In the genomic region with DNA sequence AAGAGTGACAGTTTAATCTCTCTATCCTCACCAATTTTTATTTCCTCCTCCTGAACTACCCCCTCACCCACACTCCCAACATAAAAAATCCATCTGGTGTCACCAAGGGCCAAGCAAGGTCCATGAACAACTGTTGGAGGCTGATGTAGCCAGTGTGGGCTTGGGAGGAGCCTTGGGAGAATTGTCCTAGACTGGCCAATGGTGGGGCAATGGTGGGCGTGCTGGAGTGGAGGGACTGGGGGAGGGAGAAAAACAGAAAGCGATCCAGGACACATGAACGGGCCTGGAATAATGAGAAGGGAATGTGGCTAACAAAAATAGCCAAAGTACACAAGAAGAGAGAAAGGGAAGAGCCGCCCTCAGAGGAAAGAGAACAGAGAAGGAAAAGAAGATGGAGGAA, we compare ENCODE assay signal across 30 cellular contexts.
A peak's percentile ranks its signal among the peaks of the same experiment; 100 is the strongest.
DNase-seq lines count a peak whose midpoint lies in the region; ATAC-seq and TF ChIP-seq lines count a peak whose summit lies in the region.
"Had no signal": no experiment of that assay in that cellular context is flagged by ENCODE, and none has a peak within 500 bp of the region (broad histone marks: within the 10 kb centered on the region; RNA-seq: fewer than 3 reads in every experiment).

No MANE protein-coding gene starts in this region.

- H3K9me3 ChIP-seq in breast epithelium (no peaks in the 10 kb centered on the region), mammary epithelial cell (replicated peaks; ENCODE audit: insufficient read depth, low read length) (no peaks in the 10 kb centered on the region), right atrium auricular region (peaks cover 0 to 7% of the 10 kb centered on the region in 2 donors), aorta (ENCODE audit: control insufficient read depth, low read length) (no peaks in the 10 kb centered on the region), Karpas-422 (ENCODE audit: low read length) (no peaks in the 10 kb centered on the region)
- H3K9me3 ChIP-seq: colonic mucosa, lower lobe of right lung, transverse colon had no signal

- peaks cover 4% of the 10 kb centered on the region for H3K9me3 Mint-ChIP-seq in osteocyte (ENCODE audit: unreplicated experiment)
- H3K9me3 Mint-ChIP-seq in activated CD8-positive, alpha-beta memory T cell treated with anti-CD3 and anti-CD28 coated beads, Interleukin-2, amount 10 ng/mL, durations not matched to agents 7 days and 5 days (ENCODE audit: low read depth) = no peaks in the 10 kb centered on the region
- H3K9me3 Mint-ChIP-seq: activated CD4-positive, alpha-beta memory T cell treated with anti-CD3 and anti-CD28 coated beads, Interleukin-2, amount 10 ng/mL, durations not matched to agents 7 days and 5 days; activated T-helper 17 cell treated with anti-CD3 and anti-CD28 coated beads, Interleukin-2, amount 50 U/mL, for 72 hours; natural killer cell treated with Interleukin-12 subunit alpha and Interleukin-12 subunit beta and Interleukin-15 and Interleukin-18, amount 100 ng/mL, for 72 hours; T-helper 2 cell treated with Interferon-gamma antibody and Interleukin-4, amounts not matched to agents 5 μg/mL and 100 μg/mL, for 36 hours had no signal

- H3K4me1 ChIP-seq in breast epithelium (no peaks in the 10 kb centered on the region), mammary epithelial cell (ENCODE audit: insufficient read depth, low read length) (no peaks in the 10 kb centered on the region), right atrium auricular region (peaks cover 0 to 11% of the 10 kb centered on the region in 2 donors), aorta (ENCODE audit: control insufficient read depth in 1 of 2, insufficient read depth in 2 of 2, low read length in 2 of 2) (no peaks in the 10 kb centered on the region), Karpas-422 (ENCODE audit: low read length) (no peaks in the 10 kb centered on the region)
- H3K4me1 ChIP-seq: colonic mucosa, parathyroid adenoma, transverse colon had no signal

- H2AFZ ChIP-seq in mammary epithelial cell (ENCODE audit: low read depth, low read length) = no peak overlapping the region
- no peak overlapping the region for H2AFZ ChIP-seq in Karpas-422 (ENCODE audit: low read length)
- H2AFZ ChIP-seq: parathyroid adenoma had no signal

- CTCF ChIA-PET in mammary epithelial cell (lab: Charles Lee; ENCODE audit: low non-redundant PET) = no interaction called here
- CTCF ChIA-PET in activated CD8-positive, alpha-beta memory T cell treated with anti-CD3 and anti-CD28 coated beads, Interleukin-2, amount 10 ng/mL, durations not matched to agents 7 days and 5 days (lab: Charles Lee) = no interaction called here

- in situ Hi-C loops in mammary epithelial cell (cut with MboI; ENCODE audit: low sequenced_read_pairs in 2 of 2) = no loop called here

- H3K27ac ChIP-seq in breast epithelium (peak overlapping the region; percentile 54 to 56), mammary epithelial cell (ENCODE audit: insufficient read depth, low read depth, low read length) (no peak overlapping the region), right atrium auricular region (peak overlapping the region; percentile 23 to 25), aorta (ENCODE audit: low read depth in 1 of 2, low read length in 2 of 2) (no peak overlapping the region), Karpas-422 (ENCODE audit: low read length) (no peak overlapping the region)
- H3K27ac ChIP-seq: 22Rv1, C4-2B, colonic mucosa, epithelial cell of prostate, lower lobe of right lung, parathyroid adenoma, transverse colon had no signal

- no peak for TF ChIP-seq POLR2A in breast epithelium (IDR thresholded peaks at IDR 0.05)

- H3K36me3 ChIP-seq in breast epithelium (no peaks in the 10 kb centered on the region), mammary epithelial cell (ENCODE audit: insufficient read depth, low read length) (no peaks in the 10 kb centered on the region), right atrium auricular region (no peaks in the 10 kb centered on the region), aorta (ENCODE audit: control insufficient read depth in 1 of 2, insufficient read depth in 2 of 2, low read length in 1 of 2) (no peaks in the 10 kb centered on the region), Karpas-422 (ENCODE audit: insufficient read depth, low read length) (no peaks in the 10 kb centered on the region)
- H3K36me3 ChIP-seq: colonic mucosa, lower lobe of right lung, transverse colon had no signal

- H3K27ac Mint-ChIP-seq in osteocyte (ENCODE audit: unreplicated experiment) = no peak overlapping the region
- no peak overlapping the region for H3K27ac Mint-ChIP-seq in activated CD8-positive, alpha-beta memory T cell treated with anti-CD3 and anti-CD28 coated beads, Interleukin-2, amount 10 ng/mL, durations not matched to agents 7 days and 5 days
- H3K27ac Mint-ChIP-seq: activated CD4-positive, alpha-beta memory T cell treated with anti-CD3 and anti-CD28 coated beads, Interleukin-2, amount 10 ng/mL, durations not matched to agents 7 days and 5 days; activated T-helper 17 cell treated with anti-CD3 and anti-CD28 coated beads, Interleukin-2, amount 50 U/mL, for 72 hours; natural killer cell treated with Interleukin-12 subunit alpha and Interleukin-12 subunit beta and Interleukin-15 and Interleukin-18, amount 100 ng/mL, for 72 hours; T-helper 2 cell treated with Interferon-gamma antibody and Interleukin-4, amounts not matched to agents 5 μg/mL and 100 μg/mL, for 36 hours had no signal

- no peaks in the 10 kb centered on the region for H3K36me3 Mint-ChIP-seq in osteocyte (ENCODE audit: unreplicated experiment)
- no peaks in the 10 kb centered on the region for H3K36me3 Mint-ChIP-seq in activated CD8-positive, alpha-beta memory T cell treated with anti-CD3 and anti-CD28 coated beads, Interleukin-2, amount 10 ng/mL, durations not matched to agents 7 days and 5 days
- H3K36me3 Mint-ChIP-seq: natural killer cell treated with Interleukin-12 subunit alpha and Interleukin-12 subunit beta and Interleukin-15 and Interleukin-18, amount 100 ng/mL, for 72 hours had no signal

- H3K9ac ChIP-seq in mammary epithelial cell (ENCODE audit: insufficient read depth, low read length) (no peak overlapping the region), Karpas-422 (ENCODE audit: low read length) (no peak overlapping the region)
- H3K9ac ChIP-seq: parathyroid adenoma had no signal

- 80% methylated on average over 2 of the region's 4 CpGs for WGBS in mammary epithelial cell (ENCODE audit: low coverage, missing lambda C conversion rate)
- WGBS in aorta, 2 donors = 36 to 39% methylated on average over 4 of the region's 4 CpGs

- dilution Hi-C loops in mammary epithelial cell (cut with HindIII; ENCODE audit: low sequenced_read_pairs) = no loop called here

- H3K4me3 ChIP-seq in breast epithelium (no peak overlapping the region), mammary epithelial cell (replicated peaks in 1 of 3; ENCODE audit: insufficient read depth in 1 of 3, low read depth in 2 of 3, low read length in 3 of 3) (no peak overlapping the region), right atrium auricular region (no peak overlapping the region), aorta (ENCODE audit: low read length in 2 of 2) (no peak overlapping the region), Karpas-422 (ENCODE audit: low read length) (no peak overlapping the region)
- H3K4me3 ChIP-seq: colonic mucosa, lower lobe of right lung, transverse colon had no signal

- H3K27me3 Mint-ChIP-seq in osteocyte (ENCODE audit: unreplicated experiment) = no peaks in the 10 kb centered on the region
- H3K27me3 Mint-ChIP-seq in activated CD8-positive, alpha-beta memory T cell treated with anti-CD3 and anti-CD28 coated beads, Interleukin-2, amount 10 ng/mL, durations not matched to agents 7 days and 5 days = no peaks in the 10 kb centered on the region
- H3K27me3 Mint-ChIP-seq: activated CD4-positive, alpha-beta memory T cell treated with anti-CD3 and anti-CD28 coated beads, Interleukin-2, amount 10 ng/mL, durations not matched to agents 7 days and 5 days had no signal

- H4K20me1 ChIP-seq in mammary epithelial cell (ENCODE audit: insufficient read depth, low read length) (no peaks in the 10 kb centered on the region), Karpas-422 (ENCODE audit: insufficient read depth, low read depth, low read length) (no peaks in the 10 kb centered on the region)

- H3K4me2 ChIP-seq in mammary epithelial cell (ENCODE audit: insufficient read depth, low read depth, low read length) (no peak overlapping the region), Karpas-422 (ENCODE audit: low read depth, low read length, poor library complexity, severe bottlenecking) (no peak overlapping the region)

- peak; percentile 44 for ATAC-seq in aorta (ENCODE audit: low FRiP score)
- ATAC-seq in activated CD8-positive, alpha-beta memory T cell treated with anti-CD3 and anti-CD28 coated beads, Interleukin-2, amount 10 ng/mL, durations not matched to agents 7 days and 5 days = no peak
- ATAC-seq in GM21723 (IDR thresholded peaks at IDR 0.05; ENCODE audit: unreplicated experiment) = no peak
- ATAC-seq: activated T-helper 17 cell treated with anti-CD3 and anti-CD28 coated beads, Interleukin-2, amount 50 U/mL, for 72 hours; lower lobe of right lung; natural killer cell treated with Interleukin-12 subunit alpha and Interleukin-12 subunit beta and Interleukin-15 and Interleukin-18, amount 100 ng/mL, for 72 hours; Panc1 had no signal

- intact Hi-C loops in breast epithelium (cut with DNase I; ENCODE audit: low total_unique reads) = no loop called here
- intact Hi-C loops in mammary epithelial cell (cut with micrococcal nuclease) = no loop called here
- intact Hi-C loops in aorta (cut with DNase I) = no loop called here

- no peaks in the 10 kb centered on the region for H3K4me1 Mint-ChIP-seq in osteocyte (ENCODE audit: unreplicated experiment)
- no peaks in the 10 kb centered on the region for H3K4me1 Mint-ChIP-seq in activated CD8-positive, alpha-beta memory T cell treated with anti-CD3 and anti-CD28 coated beads, Interleukin-2, amount 10 ng/mL, durations not matched to agents 7 days and 5 days
- H3K4me1 Mint-ChIP-seq: activated CD4-positive, alpha-beta memory T cell treated with anti-CD3 and anti-CD28 coated beads, Interleukin-2, amount 10 ng/mL, durations not matched to agents 7 days and 5 days; activated T-helper 17 cell treated with anti-CD3 and anti-CD28 coated beads, Interleukin-2, amount 50 U/mL, for 72 hours had no signal

- TF ChIP-seq CTCF in breast epithelium (IDR thresholded peaks at IDR 0.05) (no peak), mammary epithelial cell (conservative IDR thresholded peaks at IDR 0.05 in 1 of 2, IDR thresholded peaks at IDR 0.05 in 1 of 2; ENCODE audit: extremely low read depth in 1 of 2, insufficient read depth in 1 of 2, low read depth in 1 of 2, low read length in 2 of 2) (no peak), right atrium auricular region (IDR thresholded peaks at IDR 0.05) (no peak), osteocyte (IDR thresholded peaks at IDR 0.05) (no peak)

- H3K9me2 ChIP-seq in Karpas-422 (replicated peaks; ENCODE audit: insufficient read depth, low read length) = no peaks in the 10 kb centered on the region

- BruUV-seq in mammary epithelial cell (replicated peaks; lab: Mats Ljungman, UMichigan) = no TSS peak

- H3K79me2 ChIP-seq in mammary epithelial cell (ENCODE audit: insufficient read depth, low read length) = no peaks in the 10 kb centered on the region
- no peaks in the 10 kb centered on the region for H3K79me2 ChIP-seq in Karpas-422 (ENCODE audit: low read length)
- H3K79me2 ChIP-seq: parathyroid adenoma had no signal

- DNase-seq in breast epithelium (ENCODE audit: low spot score in 2 of 2) (no peak), mammary epithelial cell (no peak), right atrium auricular region (ENCODE audit: low spot score) (no peak), osteocyte (ENCODE audit: extremely low spot score, unreplicated experiment) (peak; percentile 34), aorta (no peak), Karpas-422 (no peak)
- DNase-seq in activated CD8-positive, alpha-beta memory T cell treated with anti-CD3 and anti-CD28 coated beads, Interleukin-2, amount 10 ng/mL, durations not matched to agents 7 days and 5 days = no peak
- DNase-seq: activated CD4-positive, alpha-beta memory T cell treated with anti-CD3 and anti-CD28 coated beads, Interleukin-2, amount 10 ng/mL, durations not matched to agents 7 days and 5 days; activated naive CD4-positive, alpha-beta T cell treated with anti-CD3 and anti-CD28 coated beads, Interleukin-2, amount 50 U/mL, for 16 hours; colonic mucosa; COR-L47; effector CD8-positive, alpha-beta T cell; lower lobe of right lung; NCI-H1092; NCI-H1694; NCI-H446; NCI-H748 treated with DMSO at 0.1 percent for 48 hours; SHP77 treated with DMSO at 0.1 percent for 48 hours; stimulated activated CD4-positive, alpha-beta T cell treated with anti-CD3 and anti-CD28 coated beads, Interleukin-12 subunit alpha, Interleukin-12 subunit beta, amount 100 ng/mL, for 4 hours; stimulated activated CD4-positive, alpha-beta T cell treated with anti-CD3 and anti-CD28 coated beads, Interleukin-2, amount 100 ng/mL, for 48 hours; transverse colon had no signal

- H3K4me3 Mint-ChIP-seq in osteocyte (ENCODE audit: unreplicated experiment) = no peak overlapping the region
- H3K4me3 Mint-ChIP-seq in activated CD8-positive, alpha-beta memory T cell treated with anti-CD3 and anti-CD28 coated beads, Interleukin-2, amount 10 ng/mL, durations not matched to agents 7 days and 5 days = no peak overlapping the region
- H3K4me3 Mint-ChIP-seq: activated CD4-positive, alpha-beta memory T cell treated with anti-CD3 and anti-CD28 coated beads, Interleukin-2, amount 10 ng/mL, durations not matched to agents 7 days and 5 days; activated T-helper 17 cell treated with anti-CD3 and anti-CD28 coated beads, Interleukin-2, amount 50 U/mL, for 72 hours; natural killer cell treated with Interleukin-12 subunit alpha and Interleukin-12 subunit beta and Interleukin-15 and Interleukin-18, amount 100 ng/mL, for 72 hours; T-helper 2 cell treated with Interferon-gamma antibody and Interleukin-4, amounts not matched to agents 5 μg/mL and 100 μg/mL, for 36 hours had no signal

- no peaks in the 10 kb centered on the region for H3K27me3 ChIP-seq in breast epithelium
- no peaks in the 10 kb centered on the region for H3K27me3 ChIP-seq in mammary epithelial cell (ENCODE audit: insufficient read depth, low read length)
- H3K27me3 ChIP-seq in right atrium auricular region = no peaks in the 10 kb centered on the region
- H3K27me3 ChIP-seq in aorta (ENCODE audit: control insufficient read depth in 1 of 2, insufficient read depth in 2 of 2, low read length in 1 of 2) = no peaks in the 10 kb centered on the region
- no peaks in the 10 kb centered on the region for H3K27me3 ChIP-seq in Karpas-422 (ENCODE audit: low read length)
- H3K27me3 ChIP-seq: colonic mucosa, transverse colon had no signal

Comparison
In these comparisons a context has a peak if more than half of its experiments do, and no peak if none do; other contexts are left out.
1. H3K27ac ChIP-seq: peak in breast epithelium (2 of 2) and right atrium auricular region (2 of 2); none in mammary epithelial cell (single experiment), aorta (0 of 2) and Karpas-422 (single experiment).